10 cellular contexts compared by ENCODE assay signal in genomic region chr16:28090646-28091377, GRCh38. TPM values are rescaled to one million over a fixed set of nuclear protein-coding genes. Genes with fewer than 3 reads are reported as not detected.
A peak's percentile ranks its signal among the peaks of the same experiment; 100 is the strongest.
DNase-seq lines count a peak whose midpoint lies in the region; ATAC-seq and TF ChIP-seq lines count a peak whose summit lies in the region.
"Had no signal": no experiment of that assay in that cellular context is flagged by ENCODE, and none has a peak within 500 bp of the region (broad histone marks: within the 10 kb centered on the region; RNA-seq: fewer than 3 reads in every experiment).

No MANE protein-coding gene starts in this region.

- H3K27me3 ChIP-seq in AG04450 (ENCODE audit: control insufficient read depth, insufficient read depth, low read length) (no peaks in the 10 kb centered on the region), H9 (ENCODE audit: insufficient read depth, low read length) (no peaks in the 10 kb centered on the region), colonic mucosa (no peaks in the 10 kb centered on the region)

- intact Hi-C loops in activated T-helper 1 cell treated with anti-CD3 and anti-CD28 coated beads, Interleukin-12 subunit alpha, Interleukin-12 subunit beta, Interleukin-2, Interleukin-4 antibody, amounts not matched to agents 30 ng/mL and 10 ng/mL and 1 ng/mL, durations not matched to agents 14 hours and 24 hours and 36 hours (cut with micrococcal nuclease), result no loop called here
- intact Hi-C loops in colonic mucosa (cut with DNase I), result no loop called here

- no peak overlapping the region for H4K91ac ChIP-seq in H9 (ENCODE audit: insufficient read length, low read depth, low read length)

- no CpG with 5 or more reads among the region's 19 CpGs for WGBS in H9 (ENCODE audit: extremely low coverage, insufficient read length, low lambda C conversion rate)

- no peak overlapping the region for H2BK120ac ChIP-seq in H9 (ENCODE audit: low read depth, low read length, poor library complexity, severe bottlenecking)

- no peaks in the 10 kb centered on the region for H3K36me3 Mint-ChIP-seq in H9 (ENCODE audit: insufficient read depth in 1 of 3, low read depth in 3 of 3)
- H3K36me3 Mint-ChIP-seq in activated T-helper 1 cell treated with anti-CD3 and anti-CD28 coated beads, Interleukin-12 subunit alpha, Interleukin-12 subunit beta, Interleukin-2, Interleukin-4 antibody, amounts not matched to agents 30 ng/mL and 10 ng/mL and 1 ng/mL, durations not matched to agents 14 hours and 24 hours and 36 hours (ENCODE audit: low read depth), result peaks cover 5% of the 10 kb centered on the region
- H3K36me3 Mint-ChIP-seq: mesothelial cell of epicardium had no signal

- H3K4me1 Mint-ChIP-seq in H9, result peaks cover 29% of the 10 kb centered on the region in 2 experiments
- H3K4me1 Mint-ChIP-seq in activated T-helper 1 cell treated with anti-CD3 and anti-CD28 coated beads, Interleukin-12 subunit alpha, Interleukin-12 subunit beta, Interleukin-2, Interleukin-4 antibody, amounts not matched to agents 30 ng/mL and 10 ng/mL and 1 ng/mL, durations not matched to agents 14 hours and 24 hours and 36 hours (ENCODE audit: low read depth), result no peaks in the 10 kb centered on the region

- no peak overlapping the region for H3T11ph ChIP-seq in H9 (ENCODE audit: low read length)

- peaks cover 4% of the 10 kb centered on the region for H3K23me2 ChIP-seq in H9 (ENCODE audit: insufficient read length, low read depth, low read length, poor library complexity, severe bottlenecking)

- H3K23ac ChIP-seq in H9 (ENCODE audit: insufficient read length, low read depth, low read length), result no peak overlapping the region

- POLR2A ChIA-PET in AG04450 (lab: Yijun Ruan, JAX), result interaction anchor here (0.6 kb wide), 1 partner anchor 10 kb away, joined by 5 read pairs; no protein-coding TSS in a partner anchor

- no peak overlapping the region for H3K9ac ChIP-seq in H9 (ENCODE audit: extremely low read depth, insufficient read length, low read length)
- H3K9ac ChIP-seq in colonic mucosa (ENCODE audit: low read depth in 2 of 2, low read length in 2 of 2), result no peak overlapping the region

- no peak overlapping the region for H2BK15ac ChIP-seq in H9 (ENCODE audit: low read depth, low read length)

- no peak for DNase-seq in AG04450 (ENCODE audit: low read depth, low spot score)
- peak; percentile 88 for DNase-seq in H9
- no peak for DNase-seq in activated T-helper 1 cell treated with anti-CD3 and anti-CD28 coated beads, Interleukin-12 subunit alpha, Interleukin-12 subunit beta, Interleukin-2, Interleukin-4 antibody, amounts not matched to agents 30 ng/mL and 10 ng/mL and 1 ng/mL, durations not matched to agents 14 hours and 24 hours and 36 hours (ENCODE audit: low spot score)
- peak; percentile 85 for DNase-seq in iPS-NIHi11 (ENCODE audit: low spot score)
- DNase-seq in colonic mucosa, result no peak
- DNase-seq in NCI-H1694 (lab: John Stamatoyannopoulos, UW), result no peak
- DNase-seq: activated T-cell treated with anti-CD3 and anti-CD28 coated beads for 4 hours had no signal

- no peak overlapping the region for H2AFZ ChIP-seq in H9 (ENCODE audit: low read length)

- no peaks in the 10 kb centered on the region for H3K36me3 ChIP-seq in colonic mucosa

- no peak overlapping the region for H3K4me2 ChIP-seq in H9 (ENCODE audit: insufficient read depth, insufficient read length, low read length)

- H3K4me3 ChIP-seq in AG04450 (ENCODE audit: low read depth, low read length) (no peak overlapping the region), colonic mucosa (no peak overlapping the region)

- no peak overlapping the region for H3K56ac ChIP-seq in H9 (ENCODE audit: insufficient read length, low read depth, low read length)

- TF ChIP-seq CTCF in AG04450 (IDR thresholded peaks at IDR 0.05; ENCODE audit: low read depth, low read length) (peak; percentile 21), H9 (conservative IDR thresholded peaks at IDR 0.05) (peak; percentile 84), colonic mucosa (IDR thresholded peaks at IDR 0.05) (no peak)

- no peaks in the 10 kb centered on the region; a peak in 1 of 5 replicates for H3K9me3 Mint-ChIP-seq in H9
- peaks cover 8% of the 10 kb centered on the region for H3K9me3 Mint-ChIP-seq in activated T-helper 1 cell treated with anti-CD3 and anti-CD28 coated beads, Interleukin-12 subunit alpha, Interleukin-12 subunit beta, Interleukin-2, Interleukin-4 antibody, amounts not matched to agents 30 ng/mL and 10 ng/mL and 1 ng/mL, durations not matched to agents 14 hours and 24 hours and 36 hours
- H3K9me3 Mint-ChIP-seq: mesothelial cell of epicardium had no signal

- H3K27me3 Mint-ChIP-seq in H9 (ENCODE audit: low read depth), result no peaks in the 10 kb centered on the region; the same call in 1 of the 2 replicates
- H3K27me3 Mint-ChIP-seq in activated T-helper 1 cell treated with anti-CD3 and anti-CD28 coated beads, Interleukin-12 subunit alpha, Interleukin-12 subunit beta, Interleukin-2, Interleukin-4 antibody, amounts not matched to agents 30 ng/mL and 10 ng/mL and 1 ng/mL, durations not matched to agents 14 hours and 24 hours and 36 hours (ENCODE audit: insufficient read depth), result no peaks in the 10 kb centered on the region

- H3K4ac ChIP-seq in H9 (ENCODE audit: low read depth, low read length), result no peak overlapping the region

- ATAC-seq in HG03025 (IDR thresholded peaks at IDR 0.05; ENCODE audit: low FRiP score, unreplicated experiment), result no peak
- no peak for ATAC-seq in HG02884 (IDR thresholded peaks at IDR 0.05; ENCODE audit: unreplicated experiment)

- H3K27ac ChIP-seq in AG04450 (ENCODE audit: low read depth, low read length) (peak overlapping the region; percentile 21), H9 (ENCODE audit: insufficient read length, low read depth, low read length) (no peak overlapping the region), colonic mucosa (no peak overlapping the region)

- H3K79me1 ChIP-seq in H9 (ENCODE audit: insufficient read depth, low read depth, low read length, poor library complexity, severe bottlenecking), result no peaks in the 10 kb centered on the region

- H3K14ac ChIP-seq in H9 (ENCODE audit: insufficient read depth, low read length), result no peak overlapping the region

- no peak overlapping the region for H2AK5ac ChIP-seq in H9 (ENCODE audit: insufficient read length, low read length)

- peaks cover 2% of the 10 kb centered on the region for H4K20me1 ChIP-seq in H9 (ENCODE audit: control insufficient read depth, insufficient read depth, insufficient read length)

- H3K4me1 ChIP-seq in H9 (ENCODE audit: insufficient read depth, low read length) (0 out of 2 replicates have a peak, but pooled peaks cover 9% of the 10 kb centered on the region), colonic mucosa (no peaks in the 10 kb centered on the region)

- H3K79me2 ChIP-seq in H9 (ENCODE audit: insufficient read depth, low read length), result no peaks in the 10 kb centered on the region

- no peak overlapping the region for H4K8ac ChIP-seq in H9 (replicated peaks; ENCODE audit: insufficient read length, low read depth, low read length)

- no peak overlapping the region for H2BK5ac ChIP-seq in H9 (ENCODE audit: insufficient read length, low read length)

- no peak overlapping the region for H3K18ac ChIP-seq in H9 (ENCODE audit: insufficient read length, low read depth, low read length)

- CTCF ChIA-PET in AG04450 (lab: Charles Lee), result interaction anchor here (1.2 kb wide), 2 partner anchors 20 to 451 kb away, joined by 3 read pairs; no protein-coding TSS in a partner anchor

- H3K9me3 ChIP-seq in AG04450 (ENCODE audit: control insufficient read depth, insufficient read depth, low read length) (peaks cover 3% of the 10 kb centered on the region; the same call in 1 of the 2 replicates), H9 (ENCODE audit: control insufficient read depth, low read depth, low read length) (no peaks in the 10 kb centered on the region), colonic mucosa (no peaks in the 10 kb centered on the region)

- H2BK12ac ChIP-seq in H9 (ENCODE audit: insufficient read length, low read depth, low read length), result no peak overlapping the region

- H4K5ac ChIP-seq in H9 (ENCODE audit: insufficient read length, low read depth, low read length), result no peak overlapping the region

- no peak overlapping the region for H2BK20ac ChIP-seq in H9 (ENCODE audit: low read depth, low read length, poor library complexity, severe bottlenecking)

- H3K27ac Mint-ChIP-seq in H9, result peak overlapping the region in 2 of 3 experiments; percentile 44 to 86; a peak in 4 of 7 replicates
- H3K27ac Mint-ChIP-seq in activated T-helper 1 cell treated with anti-CD3 and anti-CD28 coated beads, Interleukin-12 subunit alpha, Interleukin-12 subunit beta, Interleukin-2, Interleukin-4 antibody, amounts not matched to agents 30 ng/mL and 10 ng/mL and 1 ng/mL, durations not matched to agents 14 hours and 24 hours and 36 hours, result peak overlapping the region; percentile 52
- H3K27ac Mint-ChIP-seq: mesothelial cell of epicardium had no signal

- H3K4me3 Mint-ChIP-seq in H9, result no peak overlapping the region
- no peak overlapping the region for H3K4me3 Mint-ChIP-seq in activated T-helper 1 cell treated with anti-CD3 and anti-CD28 coated beads, Interleukin-12 subunit alpha, Interleukin-12 subunit beta, Interleukin-2, Interleukin-4 antibody, amounts not matched to agents 30 ng/mL and 10 ng/mL and 1 ng/mL, durations not matched to agents 14 hours and 24 hours and 36 hours
- H3K4me3 Mint-ChIP-seq: mesothelial cell of epicardium had no signal

RNA-seq across cellular contexts. Expression of gene GSG1L, which starts 27.3 kb away (rescaled TPM):
- not detected in 2 replicates for polyA plus RNA-seq in AG04450 (2011; rRNA removed)
- polyA minus RNA-seq in AG04450 (2011; rRNA and poly(A)+ RNA removed), result not detected in 2 replicates
- total RNA-seq in H9 (2021), result 0.35 and 0.83 TPM in 2 replicates
- total RNA-seq in activated T-helper 1 cell treated with anti-CD3 and anti-CD28 coated beads, Interleukin-12 subunit alpha, Interleukin-12 subunit beta, Interleukin-2, Interleukin-4 antibody, amounts not matched to agents 30 ng/mL and 10 ng/mL and 1 ng/mL, durations not matched to agents 14 hours and 24 hours and 36 hours, result not detected in 2 replicates
- under 1 TPM; 0.13 to 0.15 TPM for total RNA-seq in colonic mucosa

Comparison
In these comparisons a context has a peak if more than half of its experiments do, and no peak if none do; other contexts are left out.
1. DNase-seq: peak in H9 (single experiment) and iPS-NIHi11 (single experiment); none in AG04450 (single experiment), activated T-helper 1 cell treated with anti-CD3 and anti-CD28 coated beads, Interleukin-12 subunit alpha, Interleukin-12 subunit beta, Interleukin-2, Interleukin-4 antibody, amounts not matched to agents 30 ng/mL and 10 ng/mL and 1 ng/mL, durations not matched to agents 14 hours and 24 hours and 36 hours (single experiment), colonic mucosa (single experiment) and NCI-H1694 (single experiment).